ENCODE assay signal across 1 cellular context in the genomic region with DNA sequence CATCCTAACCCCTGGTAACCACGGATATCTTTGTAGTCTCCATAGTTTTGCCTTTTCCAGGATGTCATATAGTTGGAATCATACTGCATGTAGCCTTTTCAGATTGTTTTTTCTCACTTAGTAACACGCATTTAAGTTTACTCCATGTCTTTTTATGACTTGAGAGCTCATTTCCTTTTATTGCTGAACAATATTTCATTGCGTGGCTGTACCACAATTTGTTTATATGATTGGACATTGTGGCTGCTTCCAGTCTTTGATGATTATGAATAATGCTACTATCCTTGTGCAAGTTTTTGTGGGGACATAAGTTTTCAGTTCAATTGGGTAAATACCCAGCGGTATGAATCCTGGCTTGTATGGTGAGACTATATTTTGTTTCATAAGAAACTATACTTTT.
TF ChIP-seq lines count a peak whose summit lies in the region.

No MANE protein-coding gene starts in this region.

TF ChIP-seq in IMR-90, 13 proteins besides CTCF, POLR2A, EP300 and RAD21:
- TF ChIP-seq CEBPB (IDR thresholded peaks at IDR 0.05; ENCODE audit: low read depth, low read length) (peak; percentile 26; the same call in 1 of the 2 replicates), RFX5 (IDR thresholded peaks at IDR 0.05; ENCODE audit: low read depth, low read length) (no peak)
